1 cellular context compared by ENCODE assay signal in genomic region chr5:907366-907765, GRCh38.
TF ChIP-seq lines count a peak whose summit lies in the region.

No MANE protein-coding gene starts in this region.

TF ChIP-seq in HepG2, 621 proteins besides CTCF, POLR2A, EP300 and RAD21:
- TF ChIP-seq CREM (IDR thresholded peaks at IDR 0.05) (no peak), CREM (CRISPR knock-in tag; IDR thresholded peaks at IDR 0.05) (no peak), IRF9 (CRISPR knock-in tag; IDR thresholded peaks at IDR 0.05; ENCODE audit: borderline replicate concordance) (no peak), CBFB (CRISPR knock-in tag; IDR thresholded peaks at IDR 0.05) (no peak), HBP1 (CRISPR knock-in tag; IDR thresholded peaks at IDR 0.05; ENCODE audit: low read depth) (no peak), TCF7L2 (IDR thresholded peaks at IDR 0.05; ENCODE audit: low read depth, low read length) (no peak), PHF21A (CRISPR knock-in tag; IDR thresholded peaks at IDR 0.05) (no peak), ATM (IDR thresholded peaks at IDR 0.05; ENCODE audit: borderline replicate concordance) (no peak), SUZ12 (IDR thresholded peaks at IDR 0.05; ENCODE audit: low read depth, low read length) (no peak), ZBTB38 (CRISPR knock-in tag; IDR thresholded peaks at IDR 0.05) (no peak), RXRB (CRISPR knock-in tag; IDR thresholded peaks at IDR 0.05; ENCODE audit: borderline replicate concordance) (no peak), MAFF (IDR thresholded peaks at IDR 0.05; ENCODE audit: low read depth, low read length) (no peak), NPAS2 (CRISPR knock-in tag; IDR thresholded peaks at IDR 0.05; ENCODE audit: borderline replicate concordance) (no peak), ZNF180 (CRISPR knock-in tag; IDR thresholded peaks at IDR 0.05; ENCODE audit: borderline replicate concordance, low read depth) (no peak), PAWR (CRISPR knock-in tag; IDR thresholded peaks at IDR 0.05; ENCODE audit: borderline replicate concordance) (no peak)
